In genomic region chr21:37557261-37557950, GRCh38 we compare ENCODE assay signal across 12 cellular contexts.
DNase-seq lines count a peak whose midpoint lies in the region; ATAC-seq, FAIRE-seq and TF ChIP-seq lines count a peak whose summit lies in the region.
"Had no signal": no experiment of that assay in that cellular context is flagged by ENCODE, and none has a peak within 500 bp of the region (broad histone marks: within the 10 kb centered on the region; RNA-seq: fewer than 3 reads in every experiment).

No MANE protein-coding gene starts in this region.

- H3K27ac ChIP-seq in pancreas, result no peak overlapping the region
- H3K27ac ChIP-seq: suprapubic skin had no signal

- peak overlapping the region in 3 of 8 donors; percentile 15 to 34 (median 31) for H3K4me3 Mint-ChIP-seq in naive B cell

- peak overlapping the region in 1 of 6 donors; percentile 81 for H3K27ac Mint-ChIP-seq in naive B cell
- H3K27ac Mint-ChIP-seq: progenitor cell of endocrine pancreas had no signal

- H3K27me3 ChIP-seq in pancreas, result no peaks in the 10 kb centered on the region
- H3K27me3 ChIP-seq: suprapubic skin had no signal

- H3K4me1 ChIP-seq in pancreas, result no peaks in the 10 kb centered on the region
- H3K4me1 ChIP-seq: suprapubic skin had no signal

- peaks cover 10 to 28% (median 18%) of the 10 kb centered on the region in 3 donors for H3K27me3 Mint-ChIP-seq in naive B cell

- peaks cover 0 to 8% (median 5%) of the 10 kb centered on the region in 7 donors for H3K9me3 Mint-ChIP-seq in naive B cell

- DNase-seq in naive B cell (no peak), NCI-H1048 (lab: John Stamatoyannopoulos, UW) (no peak), DMS153 (lab: John Stamatoyannopoulos, UW) (no peak), pancreas (no peak), anterior cingulate cortex (lab: John Stamatoyannopoulos, UW) (no peak)
- DNase-seq: NCI-H1417 had no signal

- FAIRE-seq in pancreas (lab: Jason Lieb, UNC), result no peak
- FAIRE-seq: TTC549 had no signal

- peaks cover 6 to 14% (median 9%) of the 10 kb centered on the region in 3 donors for H3K4me1 Mint-ChIP-seq in naive B cell

- no peaks in the 10 kb centered on the region for H3K36me3 ChIP-seq in pancreas
- H3K36me3 ChIP-seq: suprapubic skin had no signal

- 58 to 70% methylated on average over 8 of the region's 8 CpGs for WGBS in pancreas, 2 donors

- peaks cover 0 to 8% of the 10 kb centered on the region in 2 donors for H3K36me3 Mint-ChIP-seq in naive B cell

- H3K4me3 ChIP-seq in pancreas, result no peak overlapping the region
- H3K4me3 ChIP-seq: suprapubic skin had no signal

- intact Hi-C loops in pancreas (cut with DNase I), result loop anchor here in 1 of 3 donors (10.0 kb wide), 1 partner anchor 57 kb away; no protein-coding TSS in a partner anchor

- peak; percentile 92 for ATAC-seq in GM18873 (IDR thresholded peaks at IDR 0.05; ENCODE audit: low FRiP score, unreplicated experiment)
- peak; percentile 99 for ATAC-seq in GM21786 (IDR thresholded peaks at IDR 0.05; ENCODE audit: unreplicated experiment)
- ATAC-seq in HG03520 (IDR thresholded peaks at IDR 0.05; ENCODE audit: unreplicated experiment), result peak; percentile 89
- peak; percentile 66 to 86 for ATAC-seq in naive B cell (ENCODE audit: low read depth in 2 of 2)
- no peak for ATAC-seq in pancreas

- no peaks in the 10 kb centered on the region for H3K9me3 ChIP-seq in pancreas
- H3K9me3 ChIP-seq: suprapubic skin had no signal

- no peak for TF ChIP-seq CTCF in pancreas (IDR thresholded peaks at IDR 0.05)

Comparison
In these comparisons a context has a peak if more than half of its experiments do, and no peak if none do; other contexts are left out.
1. ATAC-seq: peak in GM18873 (single experiment), GM21786 (single experiment), HG03520 (single experiment) and naive B cell (2 of 2); none in pancreas (0 of 4).